In the genomic region with DNA sequence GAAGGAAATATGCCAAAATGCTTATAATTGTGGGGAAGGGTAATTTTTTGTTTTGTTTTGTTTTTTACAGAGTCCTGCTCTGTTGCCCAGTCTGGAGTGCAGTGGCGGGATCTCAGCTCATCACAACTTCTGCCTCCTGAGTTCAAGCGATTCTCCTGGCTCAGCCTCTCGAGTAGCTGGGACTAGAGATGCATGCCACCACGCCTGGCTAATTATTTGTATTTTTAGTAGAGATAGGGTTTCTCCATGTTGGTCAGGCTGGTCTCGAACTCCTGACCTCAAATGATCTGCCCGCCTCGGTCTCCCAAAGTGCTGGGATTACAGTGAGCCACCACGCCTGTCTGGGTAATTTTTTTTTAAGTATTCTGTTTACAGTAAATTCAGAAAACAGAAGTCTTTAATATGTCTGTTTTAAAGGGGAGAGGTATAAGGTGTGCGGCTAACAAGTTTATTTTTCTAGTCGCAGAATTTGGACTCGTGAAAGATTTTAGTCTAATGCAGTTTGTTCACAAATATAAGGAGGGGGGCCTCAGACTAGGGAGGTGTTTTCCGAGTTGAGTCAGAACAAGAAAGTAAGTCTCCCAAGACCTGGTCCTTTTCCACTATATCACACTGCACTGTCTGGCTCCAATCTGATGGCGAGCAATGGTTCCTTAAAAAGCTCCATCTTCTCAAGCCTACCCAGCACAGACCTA, we compare ENCODE assay signal across 9 cellular contexts. TPM values are rescaled to one million over a fixed set of nuclear protein-coding genes. Genes with fewer than 3 reads are reported as not detected.
DNase-seq lines count a peak whose midpoint lies in the region; ATAC-seq and TF ChIP-seq lines count a peak whose summit lies in the region.
"Had no signal": no experiment of that assay in that cellular context is flagged by ENCODE, and none has a peak within 500 bp of the region (broad histone marks: within the 10 kb centered on the region; RNA-seq: fewer than 3 reads in every experiment).

No MANE protein-coding gene starts in this region.

- H3K36me3 Mint-ChIP-seq in WTC11: no peaks in the 10 kb centered on the region

- peaks cover 56% of the 10 kb centered on the region for H3K27me3 Mint-ChIP-seq in WTC11 (ENCODE audit: low read depth)

- H3K9me3 Mint-ChIP-seq in WTC11: no peaks in the 10 kb centered on the region

- no peak for TF ChIP-seq CTCF in left ventricle myocardium inferior (IDR thresholded peaks at IDR 0.05; ENCODE audit: borderline replicate concordance)
- no peak for TF ChIP-seq CTCF in WTC11 (IDR thresholded peaks at IDR 0.05)
- no peak for TF ChIP-seq CTCF in kidney epithelial cell (IDR thresholded peaks at IDR 0.05; ENCODE audit: insufficient read depth, low read length, poor library complexity, severe bottlenecking)
- TF ChIP-seq CTCF in upper lobe of left lung (IDR thresholded peaks at IDR 0.05): no peak

- ATAC-seq in WTC11: no peak
- ATAC-seq in upper lobe of left lung (ENCODE audit: low FRiP score in 2 of 2): no peak

- 70 to 81% methylated on average over 13 of the region's 13 CpGs for WGBS in upper lobe of left lung, 2 donors

- H3K27ac Mint-ChIP-seq in WTC11: no peak overlapping the region

- no peak for TF ChIP-seq POLR2A in upper lobe of left lung (IDR thresholded peaks at IDR 0.05)

- H3K9me3 ChIP-seq in left ventricle myocardium inferior (replicated peaks): no peaks in the 10 kb centered on the region
- no peaks in the 10 kb centered on the region for H3K9me3 ChIP-seq in upper lobe of left lung

- H3K36me3 ChIP-seq in left ventricle myocardium inferior: no peaks in the 10 kb centered on the region
- no peaks in the 10 kb centered on the region for H3K36me3 ChIP-seq in kidney epithelial cell (ENCODE audit: control insufficient read depth, insufficient read depth, low read length)
- no peaks in the 10 kb centered on the region for H3K36me3 ChIP-seq in upper lobe of left lung

- H3K27me3 ChIP-seq in left ventricle myocardium inferior (ENCODE audit: low read depth): no peaks in the 10 kb centered on the region
- H3K27me3 ChIP-seq in kidney epithelial cell (ENCODE audit: control insufficient read depth, insufficient read depth, low read length): no peaks in the 10 kb centered on the region
- no peaks in the 10 kb centered on the region for H3K27me3 ChIP-seq in upper lobe of left lung

- peaks cover 74% of the 10 kb centered on the region for H3K4me1 ChIP-seq in left ventricle myocardium inferior
- H3K4me1 ChIP-seq in upper lobe of left lung: peaks cover 13 to 35% (median 27%) of the 10 kb centered on the region in 4 donors

- no peak for TF ChIP-seq EP300 in upper lobe of left lung (IDR thresholded peaks at IDR 0.05)

- CTCF ChIA-PET in WTC11 (lab: Charles Lee): no interaction called here

- peak overlapping the region; percentile 76 for H3K4me3 Mint-ChIP-seq in WTC11

- POLR2A ChIA-PET in WTC11 (lab: Charles Lee): no interaction called here

- peaks cover 7% of the 10 kb centered on the region for H3K4me1 Mint-ChIP-seq in WTC11

- H3K4me3 ChIP-seq in left ventricle myocardium inferior (peak overlapping the region; percentile 73), kidney epithelial cell (ENCODE audit: low read depth, low read length) (peak overlapping the region; percentile 80), upper lobe of left lung (peak overlapping the region in 3 of 4 donors; percentile 77 to 94 (median 80))

- DNase-seq in left ventricle myocardium inferior: no peak
- no peak for DNase-seq in cardiac septum (ENCODE audit: low spot score)
- DNase-seq in WTC11 (ENCODE audit: low spot score): no peak
- DNase-seq in kidney epithelial cell (ENCODE audit: low read depth): no peak
- no peak for DNase-seq in upper lobe of left lung
- no peak for DNase-seq in SHP77 (lab: John Stamatoyannopoulos, UW)
- DNase-seq in foreskin melanocyte: no peak
- DNase-seq in stimulated activated naive CD4-positive, alpha-beta T cell (lab: John Stamatoyannopoulos, UW): no peak
- DNase-seq: MV-4-11 had no signal

- intact Hi-C loops in left ventricle myocardium inferior (cut with micrococcal nuclease) (no loop called here), cardiac septum (cut with DNase I) (loop anchor here (5.0 to 10.0 kb wide), 2 partner anchors 177 to 349 kb away; a partner anchor contains a TSS)

- H3K27ac ChIP-seq in left ventricle myocardium inferior (replicated peaks): peak overlapping the region; percentile 95
- peak overlapping the region; percentile 81 to 92 (median 90) for H3K27ac ChIP-seq in upper lobe of left lung

TF ChIP-seq in WTC11, 78 proteins besides CTCF, POLR2A, EP300 and RAD21:
- TF ChIP-seq CREM (CRISPR knock-in tag; IDR thresholded peaks at IDR 0.05) (no peak), CREB1 (CRISPR knock-in tag; IDR thresholded peaks at IDR 0.05) (no peak), HMGA2 (CRISPR knock-in tag; IDR thresholded peaks at IDR 0.05) (no peak), NFYB (CRISPR knock-in tag; conservative IDR thresholded peaks at IDR 0.05; ENCODE audit: low read depth) (no peak), NR3C1 (CRISPR knock-in tag; conservative IDR thresholded peaks at IDR 0.05; ENCODE audit: low read depth) (no peak), ZNF138 (CRISPR knock-in tag; conservative IDR thresholded peaks at IDR 0.05) (no peak), MXD4 (CRISPR knock-in tag; IDR thresholded peaks at IDR 0.05; ENCODE audit: borderline replicate concordance) (no peak)
- TF ChIP-seq, protein P1, sequence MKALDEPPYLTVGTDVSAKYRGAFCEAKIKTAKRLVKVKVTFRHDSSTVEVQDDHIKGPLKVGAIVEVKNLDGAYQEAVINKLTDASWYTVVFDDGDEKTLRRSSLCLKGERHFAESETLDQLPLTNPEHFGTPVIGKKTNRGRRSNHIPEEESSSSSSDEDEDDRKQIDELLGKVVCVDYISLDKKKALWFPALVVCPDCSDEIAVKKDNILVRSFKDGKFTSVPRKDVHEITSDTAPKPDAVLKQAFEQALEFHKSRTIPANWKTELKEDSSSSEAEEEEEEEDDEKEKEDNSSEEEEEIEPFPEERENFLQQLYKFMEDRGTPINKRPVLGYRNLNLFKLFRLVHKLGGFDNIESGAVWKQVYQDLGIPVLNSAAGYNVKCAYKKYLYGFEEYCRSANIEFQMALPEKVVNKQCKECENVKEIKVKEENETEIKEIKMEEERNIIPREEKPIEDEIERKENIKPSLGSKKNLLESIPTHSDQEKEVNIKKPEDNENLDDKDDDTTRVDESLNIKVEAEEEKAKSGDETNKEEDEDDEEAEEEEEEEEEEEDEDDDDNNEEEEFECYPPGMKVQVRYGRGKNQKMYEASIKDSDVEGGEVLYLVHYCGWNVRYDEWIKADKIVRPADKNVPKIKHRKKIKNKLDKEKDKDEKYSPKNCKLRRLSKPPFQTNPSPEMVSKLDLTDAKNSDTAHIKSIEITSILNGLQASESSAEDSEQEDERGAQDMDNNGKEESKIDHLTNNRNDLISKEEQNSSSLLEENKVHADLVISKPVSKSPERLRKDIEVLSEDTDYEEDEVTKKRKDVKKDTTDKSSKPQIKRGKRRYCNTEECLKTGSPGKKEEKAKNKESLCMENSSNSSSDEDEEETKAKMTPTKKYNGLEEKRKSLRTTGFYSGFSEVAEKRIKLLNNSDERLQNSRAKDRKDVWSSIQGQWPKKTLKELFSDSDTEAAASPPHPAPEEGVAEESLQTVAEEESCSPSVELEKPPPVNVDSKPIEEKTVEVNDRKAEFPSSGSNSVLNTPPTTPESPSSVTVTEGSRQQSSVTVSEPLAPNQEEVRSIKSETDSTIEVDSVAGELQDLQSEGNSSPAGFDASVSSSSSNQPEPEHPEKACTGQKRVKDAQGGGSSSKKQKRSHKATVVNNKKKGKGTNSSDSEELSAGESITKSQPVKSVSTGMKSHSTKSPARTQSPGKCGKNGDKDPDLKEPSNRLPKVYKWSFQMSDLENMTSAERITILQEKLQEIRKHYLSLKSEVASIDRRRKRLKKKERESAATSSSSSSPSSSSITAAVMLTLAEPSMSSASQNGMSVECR (CRISPR knock-in tag; IDR thresholded peaks at IDR 0.05; ENCODE audit: borderline replicate concordance): no peak
- TF ChIP-seq, protein P2, sequence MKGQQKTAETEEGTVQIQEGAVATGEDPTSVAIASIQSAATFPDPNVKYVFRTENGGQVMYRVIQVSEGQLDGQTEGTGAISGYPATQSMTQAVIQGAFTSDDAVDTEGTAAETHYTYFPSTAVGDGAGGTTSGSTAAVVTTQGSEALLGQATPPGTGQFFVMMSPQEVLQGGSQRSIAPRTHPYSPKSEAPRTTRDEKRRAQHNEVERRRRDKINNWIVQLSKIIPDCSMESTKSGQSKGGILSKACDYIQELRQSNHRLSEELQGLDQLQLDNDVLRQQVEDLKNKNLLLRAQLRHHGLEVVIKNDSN (CRISPR knock-in tag; IDR thresholded peaks at IDR 0.05): no peak
- TF ChIP-seq, protein P3, sequence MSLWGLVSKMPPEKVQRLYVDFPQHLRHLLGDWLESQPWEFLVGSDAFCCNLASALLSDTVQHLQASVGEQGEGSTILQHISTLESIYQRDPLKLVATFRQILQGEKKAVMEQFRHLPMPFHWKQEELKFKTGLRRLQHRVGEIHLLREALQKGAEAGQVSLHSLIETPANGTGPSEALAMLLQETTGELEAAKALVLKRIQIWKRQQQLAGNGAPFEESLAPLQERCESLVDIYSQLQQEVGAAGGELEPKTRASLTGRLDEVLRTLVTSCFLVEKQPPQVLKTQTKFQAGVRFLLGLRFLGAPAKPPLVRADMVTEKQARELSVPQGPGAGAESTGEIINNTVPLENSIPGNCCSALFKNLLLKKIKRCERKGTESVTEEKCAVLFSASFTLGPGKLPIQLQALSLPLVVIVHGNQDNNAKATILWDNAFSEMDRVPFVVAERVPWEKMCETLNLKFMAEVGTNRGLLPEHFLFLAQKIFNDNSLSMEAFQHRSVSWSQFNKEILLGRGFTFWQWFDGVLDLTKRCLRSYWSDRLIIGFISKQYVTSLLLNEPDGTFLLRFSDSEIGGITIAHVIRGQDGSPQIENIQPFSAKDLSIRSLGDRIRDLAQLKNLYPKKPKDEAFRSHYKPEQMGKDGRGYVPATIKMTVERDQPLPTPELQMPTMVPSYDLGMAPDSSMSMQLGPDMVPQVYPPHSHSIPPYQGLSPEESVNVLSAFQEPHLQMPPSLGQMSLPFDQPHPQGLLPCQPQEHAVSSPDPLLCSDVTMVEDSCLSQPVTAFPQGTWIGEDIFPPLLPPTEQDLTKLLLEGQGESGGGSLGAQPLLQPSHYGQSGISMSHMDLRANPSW (CRISPR knock-in tag; conservative IDR thresholded peaks at IDR 0.05; ENCODE audit: low read depth): no peak
- TF ChIP-seq, protein P4, sequence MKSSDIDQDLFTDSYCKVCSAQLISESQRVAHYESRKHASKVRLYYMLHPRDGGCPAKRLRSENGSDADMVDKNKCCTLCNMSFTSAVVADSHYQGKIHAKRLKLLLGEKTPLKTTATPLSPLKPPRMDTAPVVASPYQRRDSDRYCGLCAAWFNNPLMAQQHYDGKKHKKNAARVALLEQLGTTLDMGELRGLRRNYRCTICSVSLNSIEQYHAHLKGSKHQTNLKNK (CRISPR knock-in tag; IDR thresholded peaks at IDR 0.05): no peak

RNA-seq across cellular contexts. Expression of a gene that starts 1.5 kb away (rescaled TPM):
- 316 TPM for total RNA-seq in left ventricle myocardium inferior
- total RNA-seq in cardiac septum: 98.6 TPM
- total RNA-seq in WTC11 (2021): 5.1 to 6.6 TPM (median 5.9 TPM) in 3 replicates
- total RNA-seq in kidney epithelial cell: 35.0 and 42.9 TPM in 2 replicates
- 100 to 1,000 TPM; 208 to 306 (median 234) TPM for total RNA-seq in upper lobe of left lung
